In the genomic region with DNA sequence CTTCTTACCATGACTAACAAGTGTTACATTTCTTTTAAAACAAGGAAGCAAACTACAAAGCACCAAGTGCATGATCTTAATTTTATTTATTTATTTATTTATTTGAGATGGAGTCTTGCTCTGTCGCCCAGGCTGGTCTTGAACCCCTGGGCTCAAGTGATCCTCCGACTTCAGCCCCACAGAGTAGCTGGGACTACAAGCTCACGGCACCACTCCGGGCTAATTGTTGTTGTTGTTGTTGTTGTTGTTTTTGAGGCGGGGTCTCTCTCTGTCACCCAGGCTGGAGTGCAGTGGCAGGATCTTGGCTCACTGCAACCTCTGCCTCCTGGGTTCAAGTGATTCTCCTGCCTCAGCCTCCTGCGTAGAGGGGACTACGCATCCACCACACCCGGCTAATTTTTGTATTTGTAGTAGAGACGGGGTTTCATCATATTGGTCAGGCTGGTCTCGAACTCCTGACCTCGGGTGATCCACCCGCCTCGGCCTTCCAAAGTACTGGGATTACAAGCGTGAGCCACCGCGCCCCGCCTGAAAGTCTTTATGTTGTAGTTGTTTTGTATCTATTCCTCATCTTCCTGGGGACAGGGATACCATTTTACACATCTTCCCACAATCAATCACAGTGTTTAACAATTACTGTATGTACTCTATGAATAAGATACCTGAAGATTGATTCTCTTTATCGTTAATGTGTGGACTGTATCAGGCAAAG, we compare ENCODE assay signal across 8 cellular contexts. TPM values are rescaled to one million over a fixed set of nuclear protein-coding genes. Genes with fewer than 3 reads are reported as not detected.
DNase-seq lines count a peak whose midpoint lies in the region; ATAC-seq and TF ChIP-seq lines count a peak whose summit lies in the region.
"Not testable (repeated sequence)": the region's sequence is repeated elsewhere in the genome, so short reads cannot be mapped to it uniquely, and the experiment has no call there.

No MANE protein-coding gene starts in this region.

- intact Hi-C loops in activated CD4-positive, alpha-beta T cell treated with anti-CD3 and anti-CD28 coated beads for 36 hours (cut with DNase I, micrococcal nuclease): loop anchor here in 1 of 2 experiments (5.0 kb wide), 2 partner anchors 664 to 696 kb away; partner anchors contain the start of gene USP1

- peaks cover 18% of the 10 kb centered on the region for H3F3A ChIP-seq in DOHH2 (ENCODE audit: control insufficient read depth, insufficient read depth)

- not testable (repeated sequence) for TF ChIP-seq CTCF in DOHH2 (IDR thresholded peaks at IDR 0.05; ENCODE audit: low read depth, low read length, poor library complexity, severe bottlenecking); progenitor cell of endocrine pancreas (IDR thresholded peaks at IDR 0.05; ENCODE audit: unreplicated experiment); type B pancreatic cell (conservative IDR thresholded peaks at IDR 0.05)

- H3K36me3 Mint-ChIP-seq in activated CD4-positive, alpha-beta T cell treated with anti-CD3 and anti-CD28 coated beads for 36 hours (ENCODE audit: low read depth); progenitor cell of endocrine pancreas (ENCODE audit: insufficient read depth); type B pancreatic cell: not testable (repeated sequence)

- H3K23ac ChIP-seq in mesenchymal stem cell (ENCODE audit: low read length in 2 of 2): not testable (repeated sequence)

- H3K9me3 ChIP-seq in DOHH2 (ENCODE audit: control insufficient read depth, insufficient read depth, low read length); esophagus (ENCODE audit: control insufficient read depth in 2 of 2, insufficient read depth in 1 of 2, low read depth in 1 of 2, low read length in 1 of 2); mesenchymal stem cell (ENCODE audit: control insufficient read depth, low read length): not testable (repeated sequence)

- not testable (repeated sequence) for H3K27me3 Mint-ChIP-seq in activated CD4-positive, alpha-beta T cell treated with anti-CD3 and anti-CD28 coated beads for 36 hours; progenitor cell of endocrine pancreas; type B pancreatic cell

- not testable (repeated sequence) for ATAC-seq in activated CD4-positive, alpha-beta T cell treated with anti-CD3 and anti-CD28 coated beads for 36 hours

- H3K79me2 ChIP-seq in DOHH2 (ENCODE audit: control insufficient read depth, low read length): peaks cover 13% of the 10 kb centered on the region

- peaks cover 23% of the 10 kb centered on the region for H3K4me1 ChIP-seq in DOHH2 (ENCODE audit: control insufficient read depth, low read length)
- H3K4me1 ChIP-seq in esophagus (ENCODE audit: control insufficient read depth in 2 of 2, insufficient read depth in 2 of 2, low read length in 1 of 2); mesenchymal stem cell (ENCODE audit: control insufficient read depth, insufficient read depth, low read depth, low read length): not testable (repeated sequence)

- not testable (repeated sequence) for H3K4ac ChIP-seq in mesenchymal stem cell (ENCODE audit: low read depth in 1 of 2, low read length in 2 of 2)

- not testable (repeated sequence) for H2BK12ac ChIP-seq in mesenchymal stem cell (ENCODE audit: low read length in 2 of 2)

- not testable (repeated sequence) for H2BK15ac ChIP-seq in mesenchymal stem cell (ENCODE audit: low read depth, poor library complexity, severe bottlenecking)

- not testable (repeated sequence) for H2AFZ ChIP-seq in mesenchymal stem cell (ENCODE audit: low read depth, low read length)

- not testable (repeated sequence) for H3K27me3 ChIP-seq in DOHH2 (ENCODE audit: control insufficient read depth, low read length); esophagus (ENCODE audit: control insufficient read depth in 1 of 2, insufficient read depth in 2 of 2, low read length in 2 of 2); mesenchymal stem cell (ENCODE audit: control insufficient read depth in 1 of 2, insufficient read depth in 1 of 2, low read length in 2 of 2)

- 74 to 76% methylated on average over 18 of the region's 18 CpGs for WGBS in esophagus, 2 donors
- 90% methylated on average over 13 of the region's 18 CpGs for WGBS in mesenchymal stem cell

- H2BK120ac ChIP-seq in mesenchymal stem cell (ENCODE audit: low read depth, low read length): not testable (repeated sequence)

- POLR2A ChIA-PET in activated CD4-positive, alpha-beta T cell treated with anti-CD3 and anti-CD28 coated beads for 36 hours (lab: Charles Lee): not testable (repeated sequence)

- not testable (repeated sequence) for H4K91ac ChIP-seq in mesenchymal stem cell (ENCODE audit: low read length)

- not testable (repeated sequence) for H2BK5ac ChIP-seq in mesenchymal stem cell (ENCODE audit: low read depth, low read length, poor library complexity, severe bottlenecking)

- not testable (repeated sequence) for H3K27ac ChIP-seq in DOHH2 (ENCODE audit: low read depth, low read length); mesenchymal stem cell (ENCODE audit: low read length, poor library complexity, severe bottlenecking)
- H3K27ac ChIP-seq in angular gyrus (ENCODE audit: low read depth, low read length) (peak overlapping the region; percentile 93), esophagus (ENCODE audit: low read depth in 2 of 2, low read length in 1 of 2) (peak overlapping the region; percentile 69 to 99)

- H3K4me3 Mint-ChIP-seq in activated CD4-positive, alpha-beta T cell treated with anti-CD3 and anti-CD28 coated beads for 36 hours: peak overlapping the region; percentile 86
- H3K4me3 Mint-ChIP-seq in progenitor cell of endocrine pancreas (ENCODE audit: low read depth) (peak overlapping the region; percentile 92), type B pancreatic cell (peak overlapping the region; percentile 93)

- H3K4me2 ChIP-seq in DOHH2 (ENCODE audit: low read length): peak overlapping the region; percentile 68
- not testable (repeated sequence) for H3K4me2 ChIP-seq in mesenchymal stem cell (ENCODE audit: low read length, poor library complexity, severe bottlenecking)

- H3K4me3 ChIP-seq in DOHH2 (ENCODE audit: low read length) (peak overlapping the region; percentile 78), esophagus (ENCODE audit: low read depth in 1 of 2, low read length in 2 of 2) (peak overlapping the region in 1 of 2 donors; percentile 88), mesenchymal stem cell (ENCODE audit: insufficient read depth in 1 of 2, low read depth in 1 of 2, low read length in 2 of 2) (peak overlapping the region in 1 of 2 experiments; percentile 85)

- not testable (repeated sequence) for H3K9me2 ChIP-seq in DOHH2 (replicated peaks; ENCODE audit: control insufficient read depth, low read length)

- peak overlapping the region; percentile 97 for H3K9ac ChIP-seq in mesenchymal stem cell (ENCODE audit: low read length)

- not testable (repeated sequence) for H3K36me3 ChIP-seq in DOHH2 (ENCODE audit: control insufficient read depth, low read length); esophagus (ENCODE audit: control insufficient read depth in 2 of 2, insufficient read depth in 2 of 2, low read length in 1 of 2); mesenchymal stem cell (ENCODE audit: control insufficient read depth in 1 of 2, insufficient read depth in 2 of 2, low read depth in 1 of 2, low read length in 2 of 2)

- peak overlapping the region; percentile 92 for H3K27ac Mint-ChIP-seq in activated CD4-positive, alpha-beta T cell treated with anti-CD3 and anti-CD28 coated beads for 36 hours
- H3K27ac Mint-ChIP-seq in progenitor cell of endocrine pancreas (peak overlapping the region; percentile 99), type B pancreatic cell (peak overlapping the region; percentile 99)

- H3K9me3 Mint-ChIP-seq in activated CD4-positive, alpha-beta T cell treated with anti-CD3 and anti-CD28 coated beads for 36 hours (ENCODE audit: low read depth); progenitor cell of endocrine pancreas (ENCODE audit: low read depth); type B pancreatic cell: not testable (repeated sequence)

- peak; percentile 53 for DNase-seq in NCI-H146 treated with DMSO at 0.1 percent for 48 hours (lab: John Stamatoyannopoulos, UW; ENCODE audit: unreplicated experiment)
- DNase-seq in activated CD4-positive, alpha-beta T cell treated with anti-CD3 and anti-CD28 coated beads for 36 hours; mesenchymal stem cell; progenitor cell of endocrine pancreas (ENCODE audit: low spot score, unreplicated experiment); type B pancreatic cell (ENCODE audit: extremely low spot score, unreplicated experiment): not testable (repeated sequence)

- not testable (repeated sequence) for H3K18ac ChIP-seq in mesenchymal stem cell (ENCODE audit: low read depth in 1 of 2, low read length in 2 of 2)

- peak overlapping the region; percentile 54 for H4K8ac ChIP-seq in mesenchymal stem cell (ENCODE audit: low read length)

- peaks cover 11% of the 10 kb centered on the region for H3K79me1 ChIP-seq in mesenchymal stem cell (replicated peaks; ENCODE audit: low read length, poor library complexity, severe bottlenecking)

- H4K20me1 ChIP-seq in DOHH2 (ENCODE audit: control insufficient read depth, insufficient read depth, low read depth, low read length): not testable (repeated sequence)

- not testable (repeated sequence) for H3K14ac ChIP-seq in mesenchymal stem cell (ENCODE audit: low read length in 2 of 2)

- not testable (repeated sequence) for H2AK5ac ChIP-seq in mesenchymal stem cell (ENCODE audit: low read length, severe bottlenecking)

- CTCF ChIA-PET in activated CD4-positive, alpha-beta T cell treated with anti-CD3 and anti-CD28 coated beads for 36 hours (lab: Charles Lee): not testable (repeated sequence)

- H3K4me1 Mint-ChIP-seq in activated CD4-positive, alpha-beta T cell treated with anti-CD3 and anti-CD28 coated beads for 36 hours: peaks cover 23% of the 10 kb centered on the region
- H3K4me1 Mint-ChIP-seq in progenitor cell of endocrine pancreas (ENCODE audit: low read depth) (peaks cover 20% of the 10 kb centered on the region), type B pancreatic cell (ENCODE audit: unreplicated experiment) (peaks cover 31% of the 10 kb centered on the region)

RNA-seq across cellular contexts. Expression of gene PATJ, which starts 1.2 kb away (rescaled TPM):
- 10 to 100 TPM; 12.6 to 12.8 TPM for total RNA-seq in activated CD4-positive, alpha-beta T cell treated with anti-CD3 and anti-CD28 coated beads for 36 hours
- 10 to 100 TPM; 17.2 to 28.6 TPM for polyA plus RNA-seq in esophagus
- polyA plus RNA-seq in mesenchymal stem cell (2013, experiment 1 of 2): 0.95 TPM
- 1.1 TPM for polyA plus RNA-seq in mesenchymal stem cell (2013, experiment 2 of 2)
- 122 and 126 TPM in 2 replicates for total RNA-seq in progenitor cell of endocrine pancreas
- 39.4 and 83.1 TPM in 2 replicates for total RNA-seq in type B pancreatic cell (ENCODE audit: low replicate concordance)

RNA-seq across cellular contexts. Expression of gene TM2D1, which starts 16.2 kb away (rescaled TPM):
- total RNA-seq in activated CD4-positive, alpha-beta T cell treated with anti-CD3 and anti-CD28 coated beads for 36 hours: 10 to 100 TPM; 20.8 to 26.4 TPM
- polyA plus RNA-seq in esophagus: 10 to 100 TPM in 1 of 2 donors, 1 to 10 TPM in 1; 7.6 to 17.4 TPM
- polyA plus RNA-seq in mesenchymal stem cell (2013, experiment 1 of 2): 54.0 TPM
- polyA plus RNA-seq in mesenchymal stem cell (2013, experiment 2 of 2): 60.0 TPM
- total RNA-seq in progenitor cell of endocrine pancreas (36.7 and 37.7 TPM in 2 replicates), type B pancreatic cell (ENCODE audit: low replicate concordance) (36.7 and 37.1 TPM in 2 replicates)
